ENCODE assay signal across 1 cellular context in genomic region chr10:75407296-75407715, GRCh38.
A peak's percentile ranks its signal among the peaks of the same experiment; 100 is the strongest.
TF ChIP-seq lines count a peak whose summit lies in the region.

No MANE protein-coding gene starts in this region.

TF ChIP-seq in HepG2, 621 proteins besides CTCF, POLR2A, EP300 and RAD21:
- TF ChIP-seq GMEB2 (CRISPR knock-in tag; IDR thresholded peaks at IDR 0.05; ENCODE audit: low read depth) = no peak
- 0 out of 2 replicates have a peak, but pooled peaks have one; percentile 63 for TF ChIP-seq HNRNPL (IDR thresholded peaks at IDR 0.05; ENCODE audit: low read depth, low read length)
- no peak for TF ChIP-seq GABPB1 (CRISPR knock-in tag; IDR thresholded peaks at IDR 0.05)
- no peak for TF ChIP-seq DPF2 (CRISPR knock-in tag; IDR thresholded peaks at IDR 0.05; ENCODE audit: borderline replicate concordance, low read depth)
- TF ChIP-seq RCOR2 (CRISPR knock-in tag; IDR thresholded peaks at IDR 0.05) = no peak
- TF ChIP-seq ZNF414 (CRISPR knock-in tag; IDR thresholded peaks at IDR 0.05) = no peak
- no peak for TF ChIP-seq ZNF513 (CRISPR knock-in tag; conservative IDR thresholded peaks at IDR 0.05)
- no peak for TF ChIP-seq TMF1 (CRISPR knock-in tag; IDR thresholded peaks at IDR 0.05; ENCODE audit: low read depth)
- no peak for TF ChIP-seq SIX1 (CRISPR knock-in tag; IDR thresholded peaks at IDR 0.05; ENCODE audit: borderline replicate concordance)
- no peak for TF ChIP-seq ZNF672 (CRISPR knock-in tag; IDR thresholded peaks at IDR 0.05)
- TF ChIP-seq RFXANK (CRISPR knock-in tag; IDR thresholded peaks at IDR 0.05) = no peak
- TF ChIP-seq ZNF550 (CRISPR knock-in tag; IDR thresholded peaks at IDR 0.05; ENCODE audit: borderline replicate concordance) = no peak
- TF ChIP-seq ZFP82 (CRISPR knock-in tag; IDR thresholded peaks at IDR 0.05; ENCODE audit: borderline replicate concordance) = no peak
- TF ChIP-seq ZBTB14 (CRISPR knock-in tag; IDR thresholded peaks at IDR 0.05) = no peak
- TF ChIP-seq ATRX (CRISPR knock-in tag; IDR thresholded peaks at IDR 0.05; ENCODE audit: borderline replicate concordance) = no peak
- TF ChIP-seq RFXAP (CRISPR knock-in tag; IDR thresholded peaks at IDR 0.05; ENCODE audit: borderline replicate concordance) = no peak
- TF ChIP-seq ZSCAN21 (CRISPR knock-in tag; IDR thresholded peaks at IDR 0.05; ENCODE audit: borderline replicate concordance) = no peak
- peak; percentile 66 for TF ChIP-seq AGO2 (optimal IDR thresholded peaks at IDR 0.05; ENCODE audit: low read depth, low read length)
- no peak for TF ChIP-seq ZSCAN31 (CRISPR knock-in tag; IDR thresholded peaks at IDR 0.05; ENCODE audit: low read depth)
- TF ChIP-seq ZNF354B (CRISPR knock-in tag; IDR thresholded peaks at IDR 0.05) = no peak
- peak; percentile 3; the same call in 1 of the 2 replicates for TF ChIP-seq HOXA3 (CRISPR knock-in tag; IDR thresholded peaks at IDR 0.05)
- no peak for TF ChIP-seq CCDC6 (CRISPR knock-in tag; IDR thresholded peaks at IDR 0.05)
- TF ChIP-seq ZFP91 (CRISPR knock-in tag; IDR thresholded peaks at IDR 0.05; ENCODE audit: borderline replicate concordance) = no peak
- TF ChIP-seq RELA (CRISPR knock-in tag; IDR thresholded peaks at IDR 0.05) = no peak
- TF ChIP-seq ZBTB38 (CRISPR knock-in tag; IDR thresholded peaks at IDR 0.05) = peak; percentile 59; the same call in 1 of the 2 replicates
- no peak for TF ChIP-seq FOXA3 (CRISPR knock-in tag; IDR thresholded peaks at IDR 0.05)
- TF ChIP-seq, protein P1, sequence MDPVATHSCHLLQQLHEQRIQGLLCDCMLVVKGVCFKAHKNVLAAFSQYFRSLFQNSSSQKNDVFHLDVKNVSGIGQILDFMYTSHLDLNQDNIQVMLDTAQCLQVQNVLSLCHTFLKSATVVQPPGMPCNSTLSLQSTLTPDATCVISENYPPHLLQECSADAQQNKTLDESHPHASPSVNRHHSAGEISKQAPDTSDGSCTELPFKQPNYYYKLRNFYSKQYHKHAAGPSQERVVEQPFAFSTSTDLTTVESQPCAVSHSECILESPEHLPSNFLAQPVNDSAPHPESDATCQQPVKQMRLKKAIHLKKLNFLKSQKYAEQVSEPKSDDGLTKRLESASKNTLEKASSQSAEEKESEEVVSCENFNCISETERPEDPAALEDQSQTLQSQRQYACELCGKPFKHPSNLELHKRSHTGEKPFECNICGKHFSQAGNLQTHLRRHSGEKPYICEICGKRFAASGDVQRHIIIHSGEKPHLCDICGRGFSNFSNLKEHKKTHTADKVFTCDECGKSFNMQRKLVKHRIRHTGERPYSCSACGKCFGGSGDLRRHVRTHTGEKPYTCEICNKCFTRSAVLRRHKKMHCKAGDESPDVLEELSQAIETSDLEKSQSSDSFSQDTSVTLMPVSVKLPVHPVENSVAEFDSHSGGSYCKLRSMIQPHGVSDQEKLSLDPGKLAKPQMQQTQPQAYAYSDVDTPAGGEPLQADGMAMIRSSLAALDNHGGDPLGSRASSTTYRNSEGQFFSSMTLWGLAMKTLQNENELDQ (CRISPR knock-in tag; IDR thresholded peaks at IDR 0.05; ENCODE audit: borderline replicate concordance) = no peak
- no peak for TF ChIP-seq ZNF879 (CRISPR knock-in tag; IDR thresholded peaks at IDR 0.05)
- TF ChIP-seq AGO1 (IDR thresholded peaks at IDR 0.05; ENCODE audit: low read depth, low read length, poor library complexity, severe bottlenecking) = peak; percentile 34
- TF ChIP-seq NCOR1 (IDR thresholded peaks at IDR 0.05; ENCODE audit: borderline replicate concordance, low read length) = no peak
- no peak for TF ChIP-seq SOX6 (IDR thresholded peaks at IDR 0.05)
- TF ChIP-seq SOX6 (CRISPR knock-in tag; IDR thresholded peaks at IDR 0.05) = no peak
- TF ChIP-seq PRPF4 (IDR thresholded peaks at IDR 0.05; ENCODE audit: low read depth, low read length, poor library complexity, severe bottlenecking) = peak; percentile 69
- TF ChIP-seq SYNCRIP (IDR thresholded peaks at IDR 0.05; ENCODE audit: insufficient read depth, low read depth, low read length) = no peak
- no peak for TF ChIP-seq POGZ (CRISPR knock-in tag; IDR thresholded peaks at IDR 0.05)
- TF ChIP-seq PITX1 (CRISPR knock-in tag; IDR thresholded peaks at IDR 0.05) = no peak
- TF ChIP-seq TRIM24 (CRISPR knock-in tag; IDR thresholded peaks at IDR 0.05) = no peak
- no peak for TF ChIP-seq ZNF362 (CRISPR knock-in tag; IDR thresholded peaks at IDR 0.05; ENCODE audit: borderline replicate concordance)
- no peak for TF ChIP-seq CEBPG (CRISPR knock-in tag; IDR thresholded peaks at IDR 0.05)
- no peak for TF ChIP-seq SMARCC2 (IDR thresholded peaks at IDR 0.05)
- no peak for TF ChIP-seq ZMYM2 (CRISPR knock-in tag; IDR thresholded peaks at IDR 0.05)
- TF ChIP-seq DRAP1 (CRISPR knock-in tag; IDR thresholded peaks at IDR 0.05) = no peak
- no peak for TF ChIP-seq ZNF709 (CRISPR knock-in tag; IDR thresholded peaks at IDR 0.05)
- no peak for TF ChIP-seq GTF2F1 (IDR thresholded peaks at IDR 0.05; ENCODE audit: low read length)
- TF ChIP-seq, protein P2, sequence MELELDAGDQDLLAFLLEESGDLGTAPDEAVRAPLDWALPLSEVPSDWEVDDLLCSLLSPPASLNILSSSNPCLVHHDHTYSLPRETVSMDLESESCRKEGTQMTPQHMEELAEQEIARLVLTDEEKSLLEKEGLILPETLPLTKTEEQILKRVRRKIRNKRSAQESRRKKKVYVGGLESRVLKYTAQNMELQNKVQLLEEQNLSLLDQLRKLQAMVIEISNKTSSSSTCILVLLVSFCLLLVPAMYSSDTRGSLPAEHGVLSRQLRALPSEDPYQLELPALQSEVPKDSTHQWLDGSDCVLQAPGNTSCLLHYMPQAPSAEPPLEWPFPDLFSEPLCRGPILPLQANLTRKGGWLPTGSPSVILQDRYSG (CRISPR knock-in tag; IDR thresholded peaks at IDR 0.05) = no peak
